ENCODE assay signal across 30 cellular contexts in the genomic region with DNA sequence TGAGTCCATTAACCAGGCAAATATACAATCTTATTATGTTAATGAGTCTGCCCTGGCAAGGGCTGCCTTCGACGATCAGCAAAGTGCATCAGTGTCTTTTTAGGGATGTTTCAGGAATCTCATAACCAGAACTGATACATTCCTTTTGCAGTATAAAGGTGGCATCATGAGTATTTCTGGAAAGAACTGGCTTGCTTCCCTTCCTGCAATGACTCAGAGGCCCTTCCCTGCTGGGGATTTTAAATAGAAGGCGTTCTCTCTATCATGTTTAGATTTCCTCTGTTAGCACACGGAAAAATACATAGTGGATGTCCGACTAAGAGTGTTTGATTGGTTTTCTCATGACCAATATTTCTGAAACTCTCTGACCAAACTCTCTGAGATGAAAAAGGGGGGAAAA. TPM values are rescaled to one million over a fixed set of nuclear protein-coding genes. Genes with fewer than 3 reads are reported as not detected.
DNase-seq lines count a peak whose midpoint lies in the region; ATAC-seq and TF ChIP-seq lines count a peak whose summit lies in the region.
"Had no signal": no experiment of that assay in that cellular context is flagged by ENCODE, and none has a peak within 500 bp of the region (broad histone marks: within the 10 kb centered on the region; RNA-seq: fewer than 3 reads in every experiment).

No MANE protein-coding gene starts in this region.

- no peaks in the 10 kb centered on the region for H3K9me3 ChIP-seq in mammary epithelial cell (replicated peaks; ENCODE audit: insufficient read depth, low read length)
- H3K9me3 ChIP-seq in neural cell (ENCODE audit: low read length): no peaks in the 10 kb centered on the region
- H3K9me3 ChIP-seq: Caco-2 had no signal

- H3K9ac ChIP-seq in mammary epithelial cell (ENCODE audit: insufficient read depth, low read length): no peak overlapping the region
- H3K9ac ChIP-seq in neural cell (ENCODE audit: low read length): peak overlapping the region; percentile 10
- H3K9ac ChIP-seq: KMS-11, SK-N-SH had no signal

- H3K9me3 Mint-ChIP-seq in MCF 10A (ENCODE audit: unreplicated experiment) (no peaks in the 10 kb centered on the region), brain (peaks cover 12 to 15% (median 13%) of the 10 kb centered on the region in 5 experiments)
- H3K9me3 Mint-ChIP-seq in stimulated activated effector memory CD8-positive, alpha-beta T cell treated with anti-CD3 and anti-CD28 coated beads, Interleukin-12 subunit alpha, Interleukin-12 subunit beta, amount 100 ng/mL, for 72 hours: peaks cover 5% of the 10 kb centered on the region

- BruUV-seq in MCF 10A (replicated peaks; lab: Mats Ljungman, UMichigan) (no TSS peak), mammary epithelial cell (replicated peaks; lab: Mats Ljungman, UMichigan) (no TSS peak)

- TF ChIP-seq CTCF in MCF 10A (IDR thresholded peaks at IDR 0.05; ENCODE audit: unreplicated experiment) (no peak), mammary epithelial cell (conservative IDR thresholded peaks at IDR 0.05 in 1 of 2, IDR thresholded peaks at IDR 0.05 in 1 of 2; ENCODE audit: extremely low read depth in 1 of 2, insufficient read depth in 1 of 2, low read depth in 1 of 2, low read length in 2 of 2) (no peak), brain (conservative IDR thresholded peaks at IDR 0.05) (no peak), neural cell (IDR thresholded peaks at IDR 0.05; ENCODE audit: poor library complexity, severe bottlenecking) (no peak)

- no peak for TF ChIP-seq EP300 in neural cell (conservative IDR thresholded peaks at IDR 0.05; ENCODE audit: poor library complexity, severe bottlenecking)

- 36% methylated on average over 5 of the region's 5 CpGs for WGBS in mammary epithelial cell (ENCODE audit: low coverage, missing lambda C conversion rate)

- H3K27me3 Mint-ChIP-seq in MCF 10A (ENCODE audit: insufficient read depth, unreplicated experiment) (peaks cover 18% of the 10 kb centered on the region), brain (peaks cover 2% of the 10 kb centered on the region)
- H3K27me3 Mint-ChIP-seq: activated naive CD8-positive, alpha-beta T cell had no signal

- TF ChIP-seq RAD21 in neural cell (conservative IDR thresholded peaks at IDR 0.05): no peak

- H3K36me3 Mint-ChIP-seq in MCF 10A (ENCODE audit: insufficient read depth, unreplicated experiment): peaks cover 6% of the 10 kb centered on the region
- H3K36me3 Mint-ChIP-seq in brain: no peaks in the 10 kb centered on the region
- H3K36me3 Mint-ChIP-seq in stimulated activated effector memory CD8-positive, alpha-beta T cell treated with anti-CD3 and anti-CD28 coated beads, Interleukin-12 subunit alpha, Interleukin-12 subunit beta, amount 100 ng/mL, for 72 hours: no peaks in the 10 kb centered on the region
- H3K36me3 Mint-ChIP-seq: activated naive CD8-positive, alpha-beta T cell had no signal

- DNase-seq in MCF 10A (ENCODE audit: unreplicated experiment) (peak; percentile 44), mammary epithelial cell (no peak), C1 segment of cervical spinal cord (lab: John Stamatoyannopoulos, UW) (no peak), NCI-H510A treated with DMSO at 0.1 percent for 48 hours (lab: John Stamatoyannopoulos, UW) (no peak)
- DNase-seq in stimulated activated effector memory CD8-positive, alpha-beta T cell treated with anti-CD3 and anti-CD28 coated beads, Interleukin-12 subunit alpha, Interleukin-12 subunit beta, amount 100 ng/mL, for 72 hours (ENCODE audit: low spot score in 2 of 2): no peak
- DNase-seq: activated CD4-positive, alpha-beta T cell treated with anti-CD3 and anti-CD28 coated beads for 1 hour; activated effector memory CD4-positive, alpha-beta T cell treated with Interleukin-2 at 50 U/mL for 16 hours; activated T-cell treated with anti-CD3 and anti-CD28 coated beads for 4 hours; aorta; Caco-2; central memory CD4-positive, alpha-beta T cell; dermis blood vessel endothelial cell; left ventricle myocardium inferior; naive B cell; NCI-H187; NCI-H748 treated with DMSO at 0.1 percent for 48 hours; SK-N-SH; stimulated activated naive CD8-positive, alpha-beta T cell treated with anti-CD3 and anti-CD28 coated beads, Interleukin-15, amount 100 ng/mL, for 72 hours; T-helper 17 cell; tibial artery had no signal

- dilution Hi-C loops in mammary epithelial cell (cut with HindIII; ENCODE audit: low sequenced_read_pairs): no loop called here

- no peak overlapping the region for H3K4me3 ChIP-seq in mammary epithelial cell (replicated peaks in 1 of 3; ENCODE audit: insufficient read depth in 1 of 3, low read depth in 2 of 3, low read length in 3 of 3)
- H3K4me3 ChIP-seq in neural cell (ENCODE audit: low read length): peak overlapping the region; percentile 29
- H3K4me3 ChIP-seq: GM12878, left ventricle myocardium inferior, skin epidermis, tibial artery had no signal

- H3K4me1 ChIP-seq in mammary epithelial cell (ENCODE audit: insufficient read depth, low read length): peaks cover 2% of the 10 kb centered on the region
- H3K4me1 ChIP-seq: Caco-2, left ventricle myocardium inferior, tibial artery had no signal

- in situ Hi-C loops in mammary epithelial cell (cut with MboI; ENCODE audit: low sequenced_read_pairs in 2 of 2): no loop called here

- no peak for ATAC-seq in stimulated activated effector memory CD8-positive, alpha-beta T cell treated with anti-CD3 and anti-CD28 coated beads, Interleukin-12 subunit alpha, Interleukin-12 subunit beta, amount 100 ng/mL, for 72 hours
- ATAC-seq: GM12878; stimulated activated naive CD8-positive, alpha-beta T cell treated with anti-CD3 and anti-CD28 coated beads, Interleukin-15, amount 100 ng/mL, for 72 hours; T-helper 17 cell had no signal

- no peaks in the 10 kb centered on the region for H3K9me2 ChIP-seq in neural cell (ENCODE audit: insufficient read depth, low read length)
- H3K9me2 ChIP-seq: SK-N-SH had no signal

- H3K4me3 Mint-ChIP-seq in MCF 10A (ENCODE audit: unreplicated experiment) (no peak overlapping the region), brain (no peak overlapping the region)
- no peak overlapping the region for H3K4me3 Mint-ChIP-seq in stimulated activated effector memory CD8-positive, alpha-beta T cell treated with anti-CD3 and anti-CD28 coated beads, Interleukin-12 subunit alpha, Interleukin-12 subunit beta, amount 100 ng/mL, for 72 hours
- H3K4me3 Mint-ChIP-seq: activated naive CD8-positive, alpha-beta T cell; naive B cell; stimulated activated naive CD8-positive, alpha-beta T cell treated with anti-CD3 and anti-CD28 coated beads, Interleukin-15, amount 100 ng/mL, for 72 hours; T-helper 17 cell had no signal

- H3K79me2 ChIP-seq in mammary epithelial cell (ENCODE audit: insufficient read depth, low read length) (no peaks in the 10 kb centered on the region), neural cell (replicated peaks; ENCODE audit: insufficient read depth, low read length) (no peaks in the 10 kb centered on the region)

- H3F3A ChIP-seq in neural cell (ENCODE audit: insufficient read depth, low read length, poor library complexity, severe bottlenecking): no peaks in the 10 kb centered on the region

- no peaks in the 10 kb centered on the region for H3K27me3 ChIP-seq in mammary epithelial cell (ENCODE audit: insufficient read depth, low read length)
- no peaks in the 10 kb centered on the region for H3K27me3 ChIP-seq in neural cell (ENCODE audit: insufficient read depth, low read depth, low read length)

- CTCF ChIA-PET in MCF 10A (lab: Yijun Ruan, JAX): no interaction called here
- CTCF ChIA-PET in mammary epithelial cell (lab: Charles Lee; ENCODE audit: low non-redundant PET): no interaction called here

- H3K27ac Mint-ChIP-seq in MCF 10A (ENCODE audit: low read depth, unreplicated experiment): no peak overlapping the region
- peak overlapping the region in 3 of 5 experiments; percentile 43 to 81 (median 77) for H3K27ac Mint-ChIP-seq in brain
- H3K27ac Mint-ChIP-seq in stimulated activated effector memory CD8-positive, alpha-beta T cell treated with anti-CD3 and anti-CD28 coated beads, Interleukin-12 subunit alpha, Interleukin-12 subunit beta, amount 100 ng/mL, for 72 hours: no peak overlapping the region
- H3K27ac Mint-ChIP-seq: activated naive CD8-positive, alpha-beta T cell; naive B cell; stimulated activated naive CD8-positive, alpha-beta T cell treated with anti-CD3 and anti-CD28 coated beads, Interleukin-15, amount 100 ng/mL, for 72 hours; T-helper 17 cell had no signal

- no peaks in the 10 kb centered on the region for H3K36me3 ChIP-seq in mammary epithelial cell (ENCODE audit: insufficient read depth, low read length)
- H3K36me3 ChIP-seq in neural cell (ENCODE audit: insufficient read depth, low read length): no peaks in the 10 kb centered on the region
- H3K36me3 ChIP-seq: left ventricle myocardium inferior, tibial artery had no signal

- POLR2A ChIA-PET in MCF 10A (lab: Yijun Ruan, JAX): no interaction called here

- H3K4me2 ChIP-seq in mammary epithelial cell (ENCODE audit: insufficient read depth, low read depth, low read length) (no peak overlapping the region), neural cell (ENCODE audit: low read length) (no peak overlapping the region)
- H3K4me2 ChIP-seq: KMS-11, SK-N-SH had no signal

- H3K27ac ChIP-seq in mammary epithelial cell (ENCODE audit: insufficient read depth, low read depth, low read length) (no peak overlapping the region), neural cell (ENCODE audit: low read length) (peak overlapping the region; percentile 50)
- H3K27ac ChIP-seq: C4-2B, KMS-11, left ventricle myocardium inferior, skin epidermis, tibial artery had no signal

- H2AFZ ChIP-seq in mammary epithelial cell (ENCODE audit: low read depth, low read length): no peak overlapping the region
- H2AFZ ChIP-seq in neural cell (ENCODE audit: low read depth, low read length): no peak overlapping the region

- intact Hi-C loops in MCF 10A (cut with micrococcal nuclease): no loop called here
- intact Hi-C loops in mammary epithelial cell (cut with micrococcal nuclease): no loop called here

- H4K20me1 ChIP-seq in mammary epithelial cell (ENCODE audit: insufficient read depth, low read length) (no peaks in the 10 kb centered on the region), neural cell (ENCODE audit: insufficient read depth) (no peaks in the 10 kb centered on the region)

- H3K4me1 Mint-ChIP-seq in MCF 10A (ENCODE audit: insufficient read depth, unreplicated experiment): peaks cover 5% of the 10 kb centered on the region
- H3K4me1 Mint-ChIP-seq in brain: peaks cover 33% of the 10 kb centered on the region
- no peaks in the 10 kb centered on the region for H3K4me1 Mint-ChIP-seq in stimulated activated effector memory CD8-positive, alpha-beta T cell treated with anti-CD3 and anti-CD28 coated beads, Interleukin-12 subunit alpha, Interleukin-12 subunit beta, amount 100 ng/mL, for 72 hours
- H3K4me1 Mint-ChIP-seq: naive B cell; stimulated activated naive CD8-positive, alpha-beta T cell treated with anti-CD3 and anti-CD28 coated beads, Interleukin-15, amount 100 ng/mL, for 72 hours; T-helper 17 cell had no signal

RNA-seq across cellular contexts. Expression of gene NPS, which starts 1.8 kb away (rescaled TPM):
- total RNA-seq in MCF 10A (2022) (not detected in 2 replicates), mammary epithelial cell (not detected)
- polyA plus RNA-seq in mammary epithelial cell (not detected), brain (ENCODE audit: insufficient read depth, low read depth, low replicate concordance) (not detected), neural cell (not detected in 2 replicates)
- polyA minus RNA-seq in mammary epithelial cell (not detected), neural cell (not detected in 2 replicates)
- total RNA-seq: aorta, Caco-2, dermis blood vessel endothelial cell, fibroblast of lung, GM12878, left ventricle myocardium inferior, osteoblast, T-helper 17 cell had no signal
- polyA plus RNA-seq: AG04450, aorta, fibroblast of lung, GM12878, SK-N-SH had no signal

Comparison
In these comparisons a context has a peak if more than half of its experiments do, and no peak if none do; other contexts are left out.
1. H3K27ac Mint-ChIP-seq: peak in brain (3 of 5); none in MCF 10A (single experiment) and stimulated activated effector memory CD8-positive, alpha-beta T cell treated with anti-CD3 and anti-CD28 coated beads, Interleukin-12 subunit alpha, Interleukin-12 subunit beta, amount 100 ng/mL, for 72 hours (single experiment).